26 cellular contexts compared by ENCODE assay signal in the genomic region with DNA sequence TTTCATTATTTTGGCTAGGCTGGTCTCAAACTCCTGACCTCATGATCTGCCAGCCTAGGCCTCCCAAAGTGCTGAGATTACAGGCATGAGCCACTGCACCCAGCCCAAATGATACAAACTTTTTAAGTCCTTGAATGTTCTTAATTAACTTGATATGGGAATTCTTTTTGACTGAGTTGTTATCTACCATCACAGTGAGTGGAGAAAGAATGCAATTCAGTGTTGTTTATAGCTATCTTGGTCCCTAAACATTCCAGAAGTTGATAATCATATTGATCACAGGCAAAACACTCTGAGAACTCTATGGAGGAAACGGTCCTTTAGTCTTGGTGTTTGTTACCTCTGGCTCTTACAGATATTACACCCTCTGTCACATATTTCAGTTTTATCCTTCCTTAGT.
"Had no signal": no experiment of that assay in that cellular context is flagged by ENCODE, and none has a peak within 500 bp of the region (broad histone marks: within the 10 kb centered on the region; RNA-seq: fewer than 3 reads in every experiment).

No MANE protein-coding gene starts in this region.

- H3K4me1 ChIP-seq: esophagus squamous epithelium, foreskin keratinocyte, gastroesophageal sphincter, heart left ventricle, parathyroid adenoma, prostate gland, right atrium auricular region, spleen, testis, tibial artery had no signal

- H3K9ac ChIP-seq: parathyroid adenoma had no signal

- H3K27ac ChIP-seq: esophagus squamous epithelium, foreskin keratinocyte, gastroesophageal sphincter, heart left ventricle, hepatocyte, neutrophil, parathyroid adenoma, prostate gland, right atrium auricular region, spleen, testis, tibial artery had no signal

- DNase-seq: cortex of kidney; effector memory CD8-positive, alpha-beta T cell; erythroblast; esophagus squamous epithelium; foreskin keratinocyte; heart left ventricle; kidney; mucosa of descending colon; naive B cell; spleen; stimulated activated CD4-positive, alpha-beta T cell treated with anti-CD3 and anti-CD28 coated beads, Interleukin-4, amount 100 ng/mL, for 4 hours; stimulated activated naive CD8-positive, alpha-beta T cell treated with anti-CD3 and anti-CD28 coated beads, Interleukin-15, Interleukin-2, amounts not matched to agents 100 U/mL and 50 U/mL, for 24 hours; substantia nigra; testis; tibial artery had no signal

- H2AFZ ChIP-seq: hepatocyte, parathyroid adenoma had no signal

- H3K36me3 ChIP-seq: esophagus squamous epithelium, gastroesophageal sphincter, heart left ventricle, neutrophil, prostate gland, right atrium auricular region, spleen, tibial artery had no signal

- H3K79me2 ChIP-seq: hepatocyte, parathyroid adenoma had no signal

- ATAC-seq: effector memory CD8-positive, alpha-beta T cell; foreskin keratinocyte; gastroesophageal sphincter; heart left ventricle; left lobe of liver; mucosa of descending colon; natural killer cell treated with Interleukin-12 subunit alpha and Interleukin-12 subunit beta and Interleukin-15 and Interleukin-18, amount 100 ng/mL, for 72 hours; sciatic nerve; stimulated activated memory B cell treated with anti-CD40 and anti-IgM and Interleukin-4, amounts not matched to agents 10 μg/mL and 1 μg/mL and 100 μg/mL, for 72 hours; stimulated activated naive CD8-positive, alpha-beta T cell treated with anti-CD3 and anti-CD28 coated beads, Interleukin-15, Interleukin-2, amounts not matched to agents 100 U/mL and 50 U/mL, for 24 hours had no signal

- H3K27me3 ChIP-seq: esophagus squamous epithelium, foreskin keratinocyte, gastroesophageal sphincter, heart left ventricle, hepatocyte, neutrophil, right atrium auricular region, spleen, testis, tibial artery had no signal

- H3K4me3 ChIP-seq: esophagus squamous epithelium, gastroesophageal sphincter, heart left ventricle, hepatocyte, lung, mucosa of descending colon, prostate gland, right atrium auricular region, spleen, testis, tibial artery had no signal

- H3K4me2 ChIP-seq: hepatocyte had no signal

- H3K9me3 ChIP-seq: esophagus squamous epithelium, gastroesophageal sphincter, heart left ventricle, mucosa of descending colon, neutrophil, prostate gland, right atrium auricular region, testis, tibial artery had no signal
